8 cellular contexts compared by ENCODE assay signal in the genomic region with DNA sequence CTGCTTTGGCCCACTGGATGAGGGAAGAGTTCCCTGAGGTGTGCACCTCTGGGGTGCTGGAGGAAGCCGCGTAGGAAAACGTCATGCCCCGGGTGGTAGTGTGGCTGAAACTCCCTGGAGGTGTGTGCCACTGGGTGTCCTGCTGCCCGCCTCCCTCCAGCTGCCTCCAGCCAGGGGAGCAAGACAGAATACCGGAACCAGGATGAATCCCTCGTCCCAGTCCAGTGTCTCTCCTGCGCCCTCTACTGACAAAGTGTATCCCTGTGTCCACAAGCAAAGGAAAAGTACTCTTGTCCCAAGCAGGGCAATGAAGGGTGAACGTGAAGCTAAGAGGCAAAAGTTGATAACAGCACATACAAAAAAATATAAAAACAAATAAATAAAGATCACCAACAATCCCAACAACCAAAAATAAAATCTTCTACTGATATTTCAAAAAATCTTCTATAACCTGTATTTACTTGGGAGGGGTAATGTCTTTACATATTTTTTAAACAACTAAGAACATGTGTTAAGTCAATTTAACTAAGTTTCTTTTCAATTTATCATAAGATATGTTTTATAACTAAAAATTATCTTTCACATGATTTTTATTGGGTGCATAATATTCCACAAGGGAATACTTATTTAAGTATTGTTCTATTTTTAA.
A peak's percentile ranks its signal among the peaks of the same experiment; 100 is the strongest.
DNase-seq lines count a peak whose midpoint lies in the region; ATAC-seq, FAIRE-seq and TF ChIP-seq lines count a peak whose summit lies in the region.

No MANE protein-coding gene starts in this region.

- no peaks in the 10 kb centered on the region for H3K79me2 ChIP-seq in endothelial cell of umbilical vein (ENCODE audit: control insufficient read depth, insufficient read depth, low read length)

- H3K4me2 ChIP-seq in endothelial cell of umbilical vein (ENCODE audit: insufficient read depth, low read length) = no peak overlapping the region

- intact Hi-C loops in endothelial cell of umbilical vein (cut with micrococcal nuclease) = loop anchor here (2.0 to 5.0 kb wide), 3 partner anchors 89 to 1139 kb away; no protein-coding TSS in a partner anchor

- H4K20me1 ChIP-seq in endothelial cell of umbilical vein (replicated peaks; ENCODE audit: control insufficient read depth, extremely low read depth, insufficient read depth, low read length) = no peaks in the 10 kb centered on the region

- WGBS in small intestine, 3 donors = 58 to 65% (median 61%) methylated on average over 9 of the region's 9 CpGs

- BruUV-seq in endothelial cell of umbilical vein (replicated peaks; lab: Mats Ljungman, UMichigan) = no TSS peak

- H3K27ac ChIP-seq in endothelial cell of umbilical vein (ENCODE audit: insufficient read depth, low read depth, low read length) = no peak overlapping the region
- H3K27ac ChIP-seq in small intestine (ENCODE audit: low read depth in 1 of 2, low read length in 1 of 2) = no peak overlapping the region

- H3K4me1 ChIP-seq in endothelial cell of umbilical vein (ENCODE audit: control insufficient read depth, extremely low read depth, insufficient read depth, low read length) (no peaks in the 10 kb centered on the region), small intestine (ENCODE audit: control insufficient read depth in 2 of 2, insufficient read depth in 1 of 2, low read depth in 1 of 2, low read length in 1 of 2) (no peaks in the 10 kb centered on the region)

- H3K9me1 ChIP-seq in endothelial cell of umbilical vein (replicated peaks; ENCODE audit: control insufficient read depth, extremely low read depth, insufficient read depth, low read length) = no peaks in the 10 kb centered on the region

- ATAC-seq in GM18498 (IDR thresholded peaks at IDR 0.05; ENCODE audit: unreplicated experiment) = no peak

- dilution Hi-C loops in endothelial cell of umbilical vein (cut with MboI; ENCODE audit: extremely low pct_ligation_motif_present, low sequenced_read_pairs) = no loop called here

- POLR2A ChIA-PET in endothelial cell of umbilical vein (lab: Charles Lee) = no interaction called here

- H3K4me3 ChIP-seq in endothelial cell of umbilical vein (replicated peaks in 1 of 3; ENCODE audit: insufficient read depth in 1 of 3, low read depth in 1 of 3, low read length in 3 of 3) (no peak overlapping the region), small intestine (ENCODE audit: low read depth in 1 of 2, low read length in 2 of 2) (no peak overlapping the region)

- TF ChIP-seq CTCF in endothelial cell of umbilical vein (IDR thresholded peaks at IDR 0.05; ENCODE audit: extremely low read depth in 1 of 2, insufficient read depth in 1 of 2, low read depth in 1 of 2, low read length in 2 of 2) = peak in 1 of 2 donors; percentile 27

- peak; percentile 54 for FAIRE-seq in endothelial cell of umbilical vein (lab: Jason Lieb, UNC)
- peak; percentile 70 for FAIRE-seq in small intestine (lab: Jason Lieb, UNC)

- H3K9me3 ChIP-seq in endothelial cell of umbilical vein (replicated peaks; ENCODE audit: control insufficient read depth, insufficient read depth, low read length) (no peaks in the 10 kb centered on the region), small intestine (ENCODE audit: control insufficient read depth, low read depth) (no peaks in the 10 kb centered on the region)

- H3K36me3 ChIP-seq in endothelial cell of umbilical vein (ENCODE audit: control insufficient read depth in 2 of 2, extremely low read depth in 1 of 2, insufficient read depth in 2 of 2, low read length in 2 of 2) = no peaks in the 10 kb centered on the region
- H3K36me3 ChIP-seq in small intestine (ENCODE audit: control insufficient read depth in 2 of 2, insufficient read depth in 2 of 2, low read length in 2 of 2) = no peaks in the 10 kb centered on the region

- TF ChIP-seq POLR2A in endothelial cell of umbilical vein (IDR thresholded peaks at IDR 0.05; ENCODE audit: low read depth, low read length) = no peak

- CTCF ChIA-PET in endothelial cell of umbilical vein (lab: Charles Lee) = interaction anchor here (0.6 to 1.8 kb wide), 7 partner anchors 13 to 1000 kb away, joined by 3 to 5 read pairs (median 3); no protein-coding TSS in a partner anchor

- H3K27me3 ChIP-seq in endothelial cell of umbilical vein (ENCODE audit: control insufficient read depth in 2 of 2, insufficient read depth in 2 of 2, low read length in 2 of 2) (no peaks in the 10 kb centered on the region), small intestine (ENCODE audit: control insufficient read depth in 2 of 2, insufficient read depth in 2 of 2, low read length in 2 of 2) (peaks cover 0 to 2% of the 10 kb centered on the region in 2 donors)

- DNase-seq in SIG-M5 treated with dmso at 0.1 percent for 504 hours (lab: John Stamatoyannopoulos, UW; ENCODE audit: unreplicated experiment) = peak; percentile 15
- no peak for DNase-seq in SIG-M5 (lab: John Stamatoyannopoulos, UW)
- DNase-seq in NCI-H526 (lab: John Stamatoyannopoulos, UW) = peak; percentile 18 to 89
- peak; percentile 17 for DNase-seq in endothelial cell of umbilical vein (ENCODE audit: low read depth, low spot score)
- peak; percentile 56 for DNase-seq in small intestine
- DNase-seq in activated effector memory CD4-positive, alpha-beta T cell treated with Interleukin-2 at 50 U/mL for 16 hours = no peak
- no peak for DNase-seq in cerebellum (ENCODE audit: low spot score)

- no peak overlapping the region for H2AFZ ChIP-seq in endothelial cell of umbilical vein (ENCODE audit: low read depth, low read length)

- no peak overlapping the region for H3K9ac ChIP-seq in endothelial cell of umbilical vein (replicated peaks; ENCODE audit: extremely low read depth, insufficient read depth, low read length)

TF ChIP-seq in endothelial cell of umbilical vein, 7 proteins besides CTCF, POLR2A, EP300 and RAD21:
- TF ChIP-seq FOS (IDR thresholded peaks at IDR 0.05; ENCODE audit: borderline replicate concordance, insufficient read depth, low read length) = no peak
- TF ChIP-seq MYC (IDR thresholded peaks at IDR 0.05; ENCODE audit: low read depth, low read length) = no peak
- TF ChIP-seq EZH2 (IDR thresholded peaks at IDR 0.05; ENCODE audit: borderline replicate concordance, low read depth, low read length, severe bottlenecking) = no peak
- TF ChIP-seq MAX (IDR thresholded peaks at IDR 0.05; ENCODE audit: insufficient read depth, insufficient read length) = no peak
- TF ChIP-seq JUN (IDR thresholded peaks at IDR 0.05; ENCODE audit: borderline replicate concordance, insufficient read depth, insufficient read length, low read depth) = no peak
- TF ChIP-seq GATA2 (IDR thresholded peaks at IDR 0.05; ENCODE audit: insufficient read depth, insufficient read length, low read depth, low read length) = no peak
- TF ChIP-seq POLR2AphosphoS5 (IDR thresholded peaks at IDR 0.05; ENCODE audit: insufficient read depth, low read depth, low read length) = no peak

Comparison
In these comparisons a context has a peak if more than half of its experiments do, and no peak if none do; other contexts are left out.
1. DNase-seq: peak in SIG-M5 treated with dmso at 0.1 percent for 504 hours (single experiment), NCI-H526 (2 of 2), endothelial cell of umbilical vein (single experiment) and small intestine (single experiment); none in SIG-M5 (single experiment), activated effector memory CD4-positive, alpha-beta T cell treated with Interleukin-2 at 50 U/mL for 16 hours (single experiment) and cerebellum (single experiment).